1 cellular context compared by ENCODE assay signal in genomic region chr6:25478973-25479372, GRCh38.
TF ChIP-seq lines count a peak whose summit lies in the region.

No MANE protein-coding gene starts in this region.

TF ChIP-seq in WTC11, 78 proteins besides CTCF, POLR2A, EP300 and RAD21 (continued from another document):
- no peak for TF ChIP-seq ATF2 (CRISPR knock-in tag; IDR thresholded peaks at IDR 0.05; ENCODE audit: borderline replicate concordance, low read depth)
- TF ChIP-seq, protein P1, sequence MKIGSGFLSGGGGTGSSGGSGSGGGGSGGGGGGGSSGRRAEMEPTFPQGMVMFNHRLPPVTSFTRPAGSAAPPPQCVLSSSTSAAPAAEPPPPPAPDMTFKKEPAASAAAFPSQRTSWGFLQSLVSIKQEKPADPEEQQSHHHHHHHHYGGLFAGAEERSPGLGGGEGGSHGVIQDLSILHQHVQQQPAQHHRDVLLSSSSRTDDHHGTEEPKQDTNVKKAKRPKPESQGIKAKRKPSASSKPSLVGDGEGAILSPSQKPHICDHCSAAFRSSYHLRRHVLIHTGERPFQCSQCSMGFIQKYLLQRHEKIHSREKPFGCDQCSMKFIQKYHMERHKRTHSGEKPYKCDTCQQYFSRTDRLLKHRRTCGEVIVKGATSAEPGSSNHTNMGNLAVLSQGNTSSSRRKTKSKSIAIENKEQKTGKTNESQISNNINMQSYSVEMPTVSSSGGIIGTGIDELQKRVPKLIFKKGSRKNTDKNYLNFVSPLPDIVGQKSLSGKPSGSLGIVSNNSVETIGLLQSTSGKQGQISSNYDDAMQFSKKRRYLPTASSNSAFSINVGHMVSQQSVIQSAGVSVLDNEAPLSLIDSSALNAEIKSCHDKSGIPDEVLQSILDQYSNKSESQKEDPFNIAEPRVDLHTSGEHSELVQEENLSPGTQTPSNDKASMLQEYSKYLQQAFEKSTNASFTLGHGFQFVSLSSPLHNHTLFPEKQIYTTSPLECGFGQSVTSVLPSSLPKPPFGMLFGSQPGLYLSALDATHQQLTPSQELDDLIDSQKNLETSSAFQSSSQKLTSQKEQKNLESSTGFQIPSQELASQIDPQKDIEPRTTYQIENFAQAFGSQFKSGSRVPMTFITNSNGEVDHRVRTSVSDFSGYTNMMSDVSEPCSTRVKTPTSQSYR (CRISPR knock-in tag; IDR thresholded peaks at IDR 0.05), result no peak
